Comparison of ENCODE assay signal across 22 cellular contexts in the genomic region with DNA sequence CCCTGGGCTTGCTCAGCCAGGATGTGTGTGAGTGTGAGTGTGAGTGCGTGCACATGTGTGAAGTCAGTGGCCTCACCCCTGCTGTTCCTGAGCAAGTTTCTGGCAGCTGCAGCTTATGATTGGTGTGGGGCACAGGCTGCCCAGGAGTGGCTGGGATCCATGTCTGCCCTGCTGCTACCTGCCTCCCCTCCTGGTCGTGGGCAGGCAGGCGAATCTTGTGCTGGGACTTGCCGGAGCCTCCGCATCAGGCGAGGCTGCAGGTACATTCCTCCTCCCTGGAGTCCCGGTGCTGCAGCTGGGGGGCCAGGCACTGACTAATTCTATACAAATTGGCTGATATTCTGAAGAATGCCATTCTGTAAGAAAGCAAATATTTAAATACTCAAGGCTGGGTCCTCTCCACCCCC.
DNase-seq lines count a peak whose midpoint lies in the region; ATAC-seq and TF ChIP-seq lines count a peak whose summit lies in the region.
"Had no signal": no experiment of that assay in that cellular context is flagged by ENCODE, and none has a peak within 500 bp of the region (broad histone marks: within the 10 kb centered on the region; RNA-seq: fewer than 3 reads in every experiment).

No MANE protein-coding gene starts in this region.

- intact Hi-C loops in left lung (cut with DNase I) (no loop called here), dorsolateral prefrontal cortex (cut with DNase I) (no loop called here)

- TF ChIP-seq CTCF in left lung (IDR thresholded peaks at IDR 0.05) (no peak), dorsolateral prefrontal cortex (IDR thresholded peaks at IDR 0.05 in 54 of 56, conservative IDR thresholded peaks at IDR 0.05 in 2 of 56; ENCODE audit: low read depth in 1 of 56, partially characterized antibody in 56 of 56) (no peak)

- peaks cover 43% of the 10 kb centered on the region for H3K27me3 Mint-ChIP-seq in T-helper 17 cell

- H3K36me3 ChIP-seq in HUES48 (ENCODE audit: control insufficient read depth, insufficient read depth, low read length) (no peaks in the 10 kb centered on the region), left lung (no peaks in the 10 kb centered on the region)
- H3K36me3 ChIP-seq: thyroid gland had no signal

- H3K4me3 ChIP-seq in HUES48 (ENCODE audit: low read depth, low read length) (no peak overlapping the region), left lung (no peak overlapping the region), dorsolateral prefrontal cortex (no peak overlapping the region)
- H3K4me3 ChIP-seq: psoas muscle, SK-N-MC, thyroid gland had no signal

- H3K27ac ChIP-seq in HUES48 (ENCODE audit: low read depth, low read length): peak overlapping the region; percentile 64
- H3K27ac ChIP-seq in left lung: no peak overlapping the region
- H3K27ac ChIP-seq in dorsolateral prefrontal cortex: no peak overlapping the region
- H3K27ac ChIP-seq: psoas muscle, SK-N-MC, thyroid gland had no signal

- peak overlapping the region; percentile 36 for H3K4me3 Mint-ChIP-seq in T-helper 17 cell
- H3K4me3 Mint-ChIP-seq: activated CD4-positive, alpha-beta memory T cell treated with anti-CD3 and anti-CD28 coated beads, Interleukin-2, amount 10 ng/mL, durations not matched to agents 7 days and 5 days; CD4-positive, alpha-beta memory T cell; central memory CD8-positive, alpha-beta T cell; stimulated activated naive B cell treated with anti-CD40 and anti-IgM and Interleukin-4, amounts not matched to agents 10 μg/mL and 1 μg/mL and 100 μg/mL, for 72 hours had no signal

- peaks cover 12% of the 10 kb centered on the region for H3K4me1 ChIP-seq in HUES48 (ENCODE audit: control insufficient read depth, insufficient read depth, low read length)
- H3K4me1 ChIP-seq in left lung: no peaks in the 10 kb centered on the region
- H3K4me1 ChIP-seq: psoas muscle had no signal

- H3K27me3 ChIP-seq in HUES48 (ENCODE audit: control insufficient read depth, insufficient read depth, low read length) (no peaks in the 10 kb centered on the region), left lung (peaks cover 0 to 4% of the 10 kb centered on the region in 2 donors), dorsolateral prefrontal cortex (peaks cover 0 to 12% (median 0%) of the 10 kb centered on the region in 45 donors)
- H3K27me3 ChIP-seq: thyroid gland had no signal

- H3K27ac Mint-ChIP-seq in T-helper 17 cell: no peak overlapping the region
- H3K27ac Mint-ChIP-seq: activated CD4-positive, alpha-beta memory T cell treated with anti-CD3 and anti-CD28 coated beads, Interleukin-2, amount 10 ng/mL, durations not matched to agents 7 days and 5 days; CD4-positive, alpha-beta memory T cell; stimulated activated naive B cell treated with anti-CD40 and anti-IgM and Interleukin-4, amounts not matched to agents 10 μg/mL and 1 μg/mL and 100 μg/mL, for 72 hours had no signal

- DNase-seq in Caki2 (ENCODE audit: low read depth): peak; percentile 12
- DNase-seq in T-helper 17 cell: no peak
- DNase-seq in left lung: peak in 1 of 2 donors; percentile 45
- DNase-seq in ureter (ENCODE audit: low spot score): no peak
- no peak for DNase-seq in NCI-H1930 (lab: John Stamatoyannopoulos, UW)
- DNase-seq in dorsolateral prefrontal cortex: no peak
- no peak for DNase-seq in superior temporal gyrus (ENCODE audit: extremely low spot score)
- DNase-seq: activated CD4-positive, alpha-beta memory T cell treated with anti-CD3 and anti-CD28 coated beads, Interleukin-2, amount 10 ng/mL, durations not matched to agents 7 days and 5 days; activated naive CD4-positive, alpha-beta T cell treated with Interleukin-2 at 50 U/mL for 16 hours; activated T-cell treated with anti-CD3 and anti-CD28 coated beads, Interleukin-2, amount 50 U/mL, for 1 hour; CD4-positive, alpha-beta memory T cell; effector CD4-positive, alpha-beta T cell; HCEC 1CT; NCI-H1105; NCI-H774; stimulated activated CD4-positive, alpha-beta T cell treated with anti-CD3 and anti-CD28 coated beads, Interleukin-2, amount 100 ng/mL, for 24 hours; stimulated activated naive B cell treated with anti-CD40 and anti-IgM and Interleukin-4, amounts not matched to agents 10 μg/mL and 1 μg/mL and 100 μg/mL, for 72 hours; thyroid gland had no signal

- H3K9me3 ChIP-seq in HUES48 (ENCODE audit: control insufficient read depth, insufficient read depth, low read length) (0 out of 2 replicates have a peak, but pooled peaks cover 2% of the 10 kb centered on the region), T-helper 17 cell (ENCODE audit: control insufficient read depth, low read length, poor library complexity, severe bottlenecking) (no peaks in the 10 kb centered on the region), left lung (no peaks in the 10 kb centered on the region)
- H3K9me3 ChIP-seq: thyroid gland had no signal

- in situ Hi-C loops in Caki2 (cut with HindIII; ENCODE audit: low pct_unique_long_range_greater_than_20kb, low sequenced_read_pairs): no loop called here

- peaks cover 2% of the 10 kb centered on the region for H3K36me3 Mint-ChIP-seq in T-helper 17 cell (ENCODE audit: low read depth)
- H3K36me3 Mint-ChIP-seq: CD4-positive, alpha-beta memory T cell; stimulated activated naive B cell treated with anti-CD40 and anti-IgM and Interleukin-4, amounts not matched to agents 10 μg/mL and 1 μg/mL and 100 μg/mL, for 72 hours had no signal

- no peaks in the 10 kb centered on the region for H3K4me1 Mint-ChIP-seq in T-helper 17 cell
- H3K4me1 Mint-ChIP-seq: activated CD4-positive, alpha-beta memory T cell treated with anti-CD3 and anti-CD28 coated beads, Interleukin-2, amount 10 ng/mL, durations not matched to agents 7 days and 5 days; CD4-positive, alpha-beta memory T cell; central memory CD8-positive, alpha-beta T cell; stimulated activated naive B cell treated with anti-CD40 and anti-IgM and Interleukin-4, amounts not matched to agents 10 μg/mL and 1 μg/mL and 100 μg/mL, for 72 hours had no signal

- H3K9ac ChIP-seq in HUES48 (ENCODE audit: low read depth, low read length): no peak overlapping the region

- no peak for ATAC-seq in T-helper 17 cell
- ATAC-seq in left lung: peak; percentile 77
- ATAC-seq: psoas muscle; stimulated activated naive B cell treated with anti-CD40 and anti-IgM and Interleukin-4, amounts not matched to agents 10 μg/mL and 1 μg/mL and 100 μg/mL, for 72 hours had no signal
